ENCODE assay signal across 10 cellular contexts in the genomic region with DNA sequence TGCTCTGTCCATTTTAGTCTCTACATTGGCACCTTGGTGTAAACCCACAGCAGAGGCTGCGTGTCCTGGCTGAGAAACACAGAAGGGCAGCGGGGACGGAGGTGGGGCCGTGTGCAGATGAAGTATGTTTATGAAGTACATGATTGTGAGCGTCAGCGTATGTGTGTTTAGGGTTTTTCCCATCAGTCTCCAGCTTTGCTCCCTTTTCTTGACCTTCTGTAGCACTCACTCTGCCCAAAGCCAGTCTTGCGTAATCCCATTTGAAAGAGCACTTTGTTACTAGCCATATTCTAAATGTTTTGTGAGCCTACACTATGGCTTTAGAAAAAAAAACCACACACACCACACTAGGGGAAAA.
DNase-seq lines count a peak whose midpoint lies in the region; ATAC-seq and TF ChIP-seq lines count a peak whose summit lies in the region.
"Had no signal": no experiment of that assay in that cellular context is flagged by ENCODE, and none has a peak within 500 bp of the region (broad histone marks: within the 10 kb centered on the region; RNA-seq: fewer than 3 reads in every experiment).

No MANE protein-coding gene starts in this region.

- peak; percentile 48 for ATAC-seq in mucosa of descending colon
- no peak for ATAC-seq in GM19467 (IDR thresholded peaks at IDR 0.05; ENCODE audit: unreplicated experiment)
- ATAC-seq: activated CD8-positive, alpha-beta memory T cell treated with anti-CD3 and anti-CD28 coated beads, Interleukin-2, amount 10 ng/mL, durations not matched to agents 7 days and 5 days had no signal

- H3K27me3 ChIP-seq in HUES48 (ENCODE audit: control insufficient read depth, insufficient read depth, low read length) (peaks cover 7% of the 10 kb centered on the region; the same call in 1 of the 2 replicates), ectodermal cell (ENCODE audit: control insufficient read depth, insufficient read depth, low read length, poor library complexity, severe bottlenecking) (peaks cover 15% of the 10 kb centered on the region)

- H3K4me3 ChIP-seq in AG09309 (ENCODE audit: control insufficient read depth, low read depth, low read length), result peak overlapping the region; percentile 23
- H3K4me3 ChIP-seq in HUES48 (ENCODE audit: low read depth, low read length), result peak overlapping the region; percentile 81
- peak overlapping the region; percentile 53 for H3K4me3 ChIP-seq in ectodermal cell (ENCODE audit: insufficient read depth, low read depth, low read length)
- H3K4me3 ChIP-seq in mucosa of descending colon, result no peak overlapping the region

- H3K9me3 ChIP-seq in HUES48 (ENCODE audit: control insufficient read depth, insufficient read depth, low read length) (no peaks in the 10 kb centered on the region), ectodermal cell (ENCODE audit: control insufficient read depth, low read length) (no peaks in the 10 kb centered on the region), mucosa of descending colon (no peaks in the 10 kb centered on the region)

- peak overlapping the region; percentile 90 for H3K27ac ChIP-seq in HUES48 (ENCODE audit: low read depth, low read length)
- no peak overlapping the region for H3K27ac ChIP-seq in ectodermal cell (ENCODE audit: insufficient read depth, low read depth, low read length, poor library complexity, severe bottlenecking)

- DNase-seq in AG09309 (ENCODE audit: low read depth) (no peak), mucosa of descending colon (no peak), NCI-H1092 (lab: John Stamatoyannopoulos, UW) (no peak), NCI-H510A (lab: John Stamatoyannopoulos, UW) (no peak), NCI-H1105 treated with DMSO at 0.1 percent for 48 hours (lab: John Stamatoyannopoulos, UW) (no peak)
- DNase-seq: activated CD8-positive, alpha-beta memory T cell treated with anti-CD3 and anti-CD28 coated beads, Interleukin-2, amount 10 ng/mL, durations not matched to agents 7 days and 5 days; C1 segment of cervical spinal cord had no signal

- 8 to 13% methylated on average over 7 of the region's 7 CpGs for WGBS in ectodermal cell, 2 experiments

- no peaks in the 10 kb centered on the region for H3K36me3 ChIP-seq in HUES48 (ENCODE audit: control insufficient read depth, insufficient read depth, low read length)
- H3K36me3 ChIP-seq in ectodermal cell (ENCODE audit: control insufficient read depth, insufficient read depth, low read length), result no peaks in the 10 kb centered on the region
- no peaks in the 10 kb centered on the region for H3K36me3 ChIP-seq in mucosa of descending colon (ENCODE audit: low read depth)

- peak overlapping the region; percentile 75 for H3K9ac ChIP-seq in HUES48 (ENCODE audit: low read depth, low read length)

- intact Hi-C loops in mucosa of descending colon (cut with DNase I, micrococcal nuclease), result no loop called here

- H3K4me1 ChIP-seq in HUES48 (ENCODE audit: control insufficient read depth, insufficient read depth, low read length) (peaks cover 65% of the 10 kb centered on the region), ectodermal cell (ENCODE audit: control insufficient read depth, insufficient read depth, low read length) (peaks cover 12% of the 10 kb centered on the region), mucosa of descending colon (ENCODE audit: low read depth) (peaks cover 4% of the 10 kb centered on the region)

- no peak for TF ChIP-seq CTCF in AG09309 (IDR thresholded peaks at IDR 0.05; ENCODE audit: control insufficient read depth, insufficient read depth, low read depth, low read length, missing control alignments)
- TF ChIP-seq CTCF in mucosa of descending colon (IDR thresholded peaks at IDR 0.05), result no peak
